Comparison of ENCODE assay signal across 8 cellular contexts in the genomic region with DNA sequence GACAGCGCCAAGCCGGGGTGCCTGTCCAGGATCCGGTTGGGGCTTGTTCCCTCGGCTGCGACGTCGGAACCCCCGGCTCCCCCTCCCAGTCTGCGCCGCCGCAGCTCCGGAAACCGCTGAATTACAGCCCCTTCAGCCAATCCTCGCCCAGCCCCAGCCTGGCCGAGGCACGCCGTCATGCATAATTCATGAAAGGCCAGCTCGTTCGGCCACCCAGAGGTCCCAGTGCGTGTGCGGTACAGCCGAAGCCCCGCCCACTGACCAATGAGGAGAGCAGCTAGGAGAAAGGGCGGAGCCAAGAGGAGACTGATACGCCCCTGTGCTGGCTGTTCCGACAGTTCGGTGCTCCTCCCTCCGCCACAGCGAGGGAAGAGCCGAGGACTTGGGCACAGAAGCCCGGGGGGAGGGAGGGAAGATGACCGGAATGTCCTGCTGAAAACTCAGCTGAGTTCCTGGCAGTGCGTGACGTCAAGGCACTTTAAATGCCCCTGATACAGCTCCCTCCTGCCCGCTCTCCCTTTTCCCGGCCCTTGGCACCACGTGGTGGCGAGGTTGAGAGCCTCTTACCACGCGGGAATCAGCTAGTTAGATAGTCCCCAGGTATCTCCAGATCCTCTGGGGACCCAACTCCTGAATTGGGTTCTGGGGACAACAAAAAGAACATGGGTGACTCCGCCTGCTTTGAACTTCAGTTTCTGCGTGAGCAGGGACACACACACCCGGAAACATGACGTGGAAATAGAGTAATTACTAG. TPM values are rescaled to one million over a fixed set of nuclear protein-coding genes. Genes with fewer than 3 reads are reported as not detected.
DNase-seq lines count a peak whose midpoint lies in the region; TF ChIP-seq lines count a peak whose summit lies in the region.

A gene (minus strand): TSS at position 62 of the 754 bp plus-strand sequence. CDS start 39,926 bp downstream, outside the sequence.

- no peak for TF ChIP-seq CTCF in GM20000 (IDR thresholded peaks at IDR 0.05; ENCODE audit: extremely low read depth, missing control alignments)

- no peaks in the 10 kb centered on the region for H3K9me3 ChIP-seq in effector memory CD4-positive, alpha-beta T cell (ENCODE audit: control insufficient read depth, low read length)

- peak within 1 kb of the TSS; percentile 99 for H3K27ac ChIP-seq in effector memory CD4-positive, alpha-beta T cell (ENCODE audit: insufficient read depth, low read length, poor library complexity, severe bottlenecking)

- no peaks in the 10 kb centered on the region for H3K27me3 ChIP-seq in effector memory CD4-positive, alpha-beta T cell (replicated peaks; ENCODE audit: control insufficient read depth, insufficient read depth, low read length, poor library complexity, severe bottlenecking)

- H3K36me3 ChIP-seq in effector memory CD4-positive, alpha-beta T cell (ENCODE audit: control insufficient read depth, insufficient read depth, low read length): peaks cover under 1% of the 10 kb centered on the region

- H3K4me3 ChIP-seq in effector memory CD4-positive, alpha-beta T cell (ENCODE audit: insufficient read depth, low read depth, low read length, poor library complexity, severe bottlenecking): peak within 1 kb of the TSS; percentile 96

- peaks cover 6% of the 10 kb centered on the region for H3K4me1 ChIP-seq in effector memory CD4-positive, alpha-beta T cell (ENCODE audit: control insufficient read depth, insufficient read depth, low read length, poor library complexity, severe bottlenecking)

- DNase-seq in CMK (ENCODE audit: low read depth) (peak; percentile 99), GM20000 (ENCODE audit: low spot score) (peak; percentile 98), HT-29 (ENCODE audit: low spot score) (peak; percentile 100), NOMO-1 (lab: John Stamatoyannopoulos, UW; ENCODE audit: unreplicated experiment in 2 of 2) (peak; percentile 99), lung microvascular endothelial cell (ENCODE audit: low read depth in 2 of 2) (peak; percentile 100)
- peak; percentile 99 to 100 for DNase-seq in activated CD8-positive, alpha-beta memory T cell treated with anti-CD3 and anti-CD28 coated beads for 4 hours (ENCODE audit: low read depth in 2 of 2)
- DNase-seq in effector memory CD4-positive, alpha-beta T cell: peak; percentile 100
- DNase-seq in stimulated activated CD4-positive, alpha-beta T cell treated with anti-CD3 and anti-CD28 coated beads, TNF-alpha, amount 100 ng/mL, for 48 hours (ENCODE audit: low read depth in 3 of 3): peak; percentile 100

RNA-seq across cellular contexts. Expression of the gene that starts here (rescaled TPM):
- total RNA-seq in HT-29 (2014; rRNA removed; shearing (Covaris generic)): 30.9 and 38.0 TPM in 2 replicates
- total RNA-seq in lung microvascular endothelial cell: 61.5 and 80.0 TPM in 2 replicates

Comparison
In these comparisons a context has a peak if more than half of its experiments do, and no peak if none do; other contexts are left out.
1. Peak in every context shown above with its lines: DNase-seq, H3K4me3 ChIP-seq and H3K27ac ChIP-seq.